8 cellular contexts compared by ENCODE assay signal in genomic region chr15:101014921-101015841, GRCh38.
DNase-seq lines count a peak whose midpoint lies in the region; ATAC-seq and TF ChIP-seq lines count a peak whose summit lies in the region.

No MANE protein-coding gene starts in this region.

- peak; percentile 56 for DNase-seq in A172 (ENCODE audit: low spot score)
- DNase-seq in NCI-H1105 treated with DMSO at 0.1 percent for 48 hours (lab: John Stamatoyannopoulos, UW), result peak; percentile 64
- DNase-seq in activated CD4-positive, CD25-positive, alpha-beta regulatory T cell treated with anti-CD3 and anti-CD28 coated beads, Interleukin-2, amount 50 U/mL, for 72 hours, result peak; percentile 75
- peak in 50 of 61 donors; percentile 11 to 77 (median 38) for DNase-seq in caudate nucleus (lab: John Stamatoyannopoulos, UW)
- peak; percentile 68 for DNase-seq in kidney tubule cell (ENCODE audit: low spot score)
- DNase-seq in stimulated activated CD4-positive, alpha-beta T cell treated with anti-CD3 and anti-CD28 coated beads, Interleukin-2, amount 100 ng/mL, for 48 hours, result peak; percentile 73 to 75

- peak; percentile 81 for TF ChIP-seq CTCF in GM12875 (IDR thresholded peaks at IDR 0.05; ENCODE audit: borderline replicate concordance, insufficient read depth, low read depth, low read length)

- no peak overlapping the region for H3K4me3 ChIP-seq in GM12875 (ENCODE audit: low read depth, low read length)

- H3K27ac ChIP-seq in caudate nucleus (ENCODE audit: low read depth, low read length), result no peak overlapping the region

- no peak for ATAC-seq in HG03280 (IDR thresholded peaks at IDR 0.05; ENCODE audit: unreplicated experiment)
